In genomic region chr2:127386764-127387654, GRCh38 we compare ENCODE assay signal across 8 cellular contexts. TPM values are rescaled to one million over a fixed set of nuclear protein-coding genes. Genes with fewer than 3 reads are reported as not detected.
DNase-seq lines count a peak whose midpoint lies in the region; ATAC-seq, FAIRE-seq and TF ChIP-seq lines count a peak whose summit lies in the region.

No MANE protein-coding gene starts in this region.

- H3K36me3 ChIP-seq in kidney (ENCODE audit: control insufficient read depth in 1 of 2, insufficient read depth in 2 of 2, low read length in 2 of 2), result no peaks in the 10 kb centered on the region

- no peak; a peak in 2 of 5 replicates for TF ChIP-seq RAD21 in A549 (conservative IDR thresholded peaks at IDR 0.05 in 1 of 2, IDR thresholded peaks at IDR 0.05 in 1 of 2)

- H3K4me3 ChIP-seq in A549 (peak overlapping the region; percentile 78), kidney (ENCODE audit: low read length in 2 of 2) (peak overlapping the region; percentile 81 to 89)

- POLR2A ChIA-PET in A549 (lab: Yijun Ruan, JAX), result no interaction called here

- under 1% methylated on average over 17 of the region's 58 CpGs for WGBS in A549 (ENCODE audit: missing lambda C conversion rate)

- TF ChIP-seq EP300 in A549 (IDR thresholded peaks at IDR 0.05), result no peak

- ATAC-seq in A549 (peak; percentile 85 to 89), GM18868 (IDR thresholded peaks at IDR 0.05; ENCODE audit: unreplicated experiment) (peak; percentile 67), HG03108 (IDR thresholded peaks at IDR 0.05; ENCODE audit: unreplicated experiment) (peak; percentile 52)

- CTCF ChIA-PET in A549 (lab: Yijun Ruan, JAX), result interaction anchor here (0.6 to 2.0 kb wide), 3 partner anchors 17 to 285 kb away, joined by 3 to 5 read pairs (median 4); no protein-coding TSS in a partner anchor

- TF ChIP-seq CTCF in A549 (IDR thresholded peaks at IDR 0.05) (no peak), kidney (IDR thresholded peaks at IDR 0.05; ENCODE audit: borderline replicate concordance, extremely low read depth, insufficient read depth) (no peak)

- H3K27ac ChIP-seq in A549, result peak overlapping the region; percentile 93 to 99
- peak overlapping the region; percentile 97 to 99 for H3K27ac ChIP-seq in kidney (ENCODE audit: low read depth in 2 of 2, low read length in 2 of 2)

- no peaks in the 10 kb centered on the region for H3K9me3 ChIP-seq in A549
- H3K9me3 ChIP-seq in kidney (ENCODE audit: control insufficient read depth in 1 of 2, low read length in 2 of 2), result no peaks in the 10 kb centered on the region

- H3K4me1 ChIP-seq in A549 (peaks cover 46% of the 10 kb centered on the region), kidney (ENCODE audit: control insufficient read depth in 1 of 2, insufficient read depth in 1 of 2, low read depth in 1 of 2, low read length in 2 of 2) (peaks cover 10 to 17% of the 10 kb centered on the region in 2 donors)

- peak overlapping the region; percentile 86 for H3K4me2 ChIP-seq in A549

- H3K9ac ChIP-seq in kidney (ENCODE audit: low read length in 2 of 2), result peak overlapping the region; percentile 45 to 90

- FAIRE-seq in A549 (lab: Jason Lieb, UNC), result no peak
- FAIRE-seq in kidney (lab: Jason Lieb, UNC), result no peak

- intact Hi-C loops in kidney (cut with DNase I), result no loop called here

- DNase-seq in A549 (ENCODE audit: low read depth in 1 of 2, low spot score in 1 of 2), result peak; percentile 38 to 93
- peak; percentile 90 for DNase-seq in NCI-H2227 treated with DMSO at 0.1 percent for 48 hours (lab: John Stamatoyannopoulos, UW)
- peak; percentile 54 for DNase-seq in activated CD4-positive, CD25-positive, alpha-beta regulatory T cell treated with anti-CD3 and anti-CD28 coated beads, Interleukin-2, amount 50 U/mL, for 16 hours (ENCODE audit: low read depth, low spot score)
- DNase-seq in central memory CD4-positive, alpha-beta T cell, result peak; percentile 82
- DNase-seq in kidney, result peak; percentile 96
- peak; percentile 63 for DNase-seq in stimulated activated CD4-positive, alpha-beta T cell treated with anti-CD3 and anti-CD28 coated beads, Interleukin-15, amount 100 ng/mL, for 1 hour (ENCODE audit: low read depth in 1 of 2, low spot score in 1 of 2)

- TF ChIP-seq POLR2A in A549 (IDR thresholded peaks at IDR 0.05; ENCODE audit: low read length), result no peak

TF ChIP-seq in A549, 52 proteins besides CTCF, POLR2A, EP300 and RAD21:
- TF ChIP-seq TFCP2L1 (CRISPR knock-in tag; IDR thresholded peaks at IDR 0.05), result no peak
- no peak for TF ChIP-seq TP53 (CRISPR knock-in tag; IDR thresholded peaks at IDR 0.05)
- no peak for TF ChIP-seq ESRRA (IDR thresholded peaks at IDR 0.05; ENCODE audit: borderline replicate concordance, low read length)
- no peak for TF ChIP-seq EHF (CRISPR knock-in tag; IDR thresholded peaks at IDR 0.05)
- TF ChIP-seq EHMT2 (IDR thresholded peaks at IDR 0.05; ENCODE audit: low read depth), result no peak
- no peak for TF ChIP-seq RFX5 (IDR thresholded peaks at IDR 0.05)
- peak; percentile 30; the same call in 2 of the 3 replicates for TF ChIP-seq SMC3 (IDR thresholded peaks at IDR 0.05)
- no peak for TF ChIP-seq PBX3 (IDR thresholded peaks at IDR 0.05)
- no peak for TF ChIP-seq KDM1A (IDR thresholded peaks at IDR 0.05; ENCODE audit: low read depth)
- TF ChIP-seq KDM5A (IDR thresholded peaks at IDR 0.05), result no peak
- TF ChIP-seq GATA3 (IDR thresholded peaks at IDR 0.05; ENCODE audit: borderline replicate concordance), result peak; percentile 53
- no peak for TF ChIP-seq FOXS1 (CRISPR knock-in tag; IDR thresholded peaks at IDR 0.05)
- 0 out of 3 replicates have a peak, but pooled peaks have one; percentile 42 for TF ChIP-seq BCL3 (IDR thresholded peaks at IDR 0.05)
- peak; percentile 14 for TF ChIP-seq MAX (IDR thresholded peaks at IDR 0.05)
- peak; percentile 10 for TF ChIP-seq MAFK (IDR thresholded peaks at IDR 0.05; ENCODE audit: partially characterized antibody)
- no peak for TF ChIP-seq RNF2 (IDR thresholded peaks at IDR 0.05; ENCODE audit: borderline replicate concordance, low read depth)
- no peak for TF ChIP-seq SREBF2 (IDR thresholded peaks at IDR 0.05)
TF ChIP-seq in A549: peak in this region for 5.

RNA-seq across cellular contexts. Expression of gene MAP3K2, which starts 0.8 kb away (rescaled TPM):
- 29.7 and 36.1 TPM in 2 replicates for polyA plus RNA-seq in A549 (2011; rRNA removed)
- polyA plus RNA-seq in A549 (2012; cell fraction: cytosol; rRNA removed), result 4.9 and 7.0 TPM in 2 replicates
- polyA plus RNA-seq in A549 (2012; cell fraction: nucleus; rRNA removed), result 4.5 and 5.3 TPM in 2 replicates
- polyA plus RNA-seq in A549 (2017; fragmentation: RNase III; extraction: RNeasy Plus Mini Kit Qiagen cat#74134 plus additional on column Dnase treatment), result 12.3 to 13.2 TPM (median 12.8 TPM) in 3 replicates
- polyA minus RNA-seq in A549 (2011; rRNA and poly(A)+ RNA removed), result 43.3 and 43.6 TPM in 2 replicates
- 65.3 TPM for total RNA-seq in kidney
- polyA plus RNA-seq in kidney (ENCODE audit: insufficient read depth, low read depth, low replicate concordance), result 4.9 TPM

RNA-seq across cellular contexts. Expression of gene PROC, which starts 31.2 kb away (rescaled TPM):
- polyA plus RNA-seq in A549 (2011; rRNA removed) (2.0 and 2.6 TPM in 2 replicates), A549 (2017; fragmentation: RNase III; extraction: RNeasy Plus Mini Kit Qiagen cat#74134 plus additional on column Dnase treatment) (6.4 to 7.9 TPM (median 7.7 TPM) in 3 replicates), kidney (ENCODE audit: insufficient read depth, low read depth, low replicate concordance) (51.0 TPM)
- 6.3 and 7.1 TPM in 2 replicates for polyA plus RNA-seq in A549 (2012; cell fraction: cytosol; rRNA removed)
- polyA plus RNA-seq in A549 (2012; cell fraction: nucleus; rRNA removed), result 5.4 and 6.3 TPM in 2 replicates
- 0.54 and 1.4 TPM in 2 replicates for polyA minus RNA-seq in A549 (2011; rRNA and poly(A)+ RNA removed)
- 5.9 TPM for total RNA-seq in kidney

Comparison
In these comparisons a context has a peak if more than half of its experiments do, and no peak if none do; other contexts are left out.
1. Peak in every context shown above with its lines: DNase-seq, ATAC-seq, H3K4me3 ChIP-seq and H3K27ac ChIP-seq.